Comparison of ENCODE assay signal across 1 cellular context in the genomic region with DNA sequence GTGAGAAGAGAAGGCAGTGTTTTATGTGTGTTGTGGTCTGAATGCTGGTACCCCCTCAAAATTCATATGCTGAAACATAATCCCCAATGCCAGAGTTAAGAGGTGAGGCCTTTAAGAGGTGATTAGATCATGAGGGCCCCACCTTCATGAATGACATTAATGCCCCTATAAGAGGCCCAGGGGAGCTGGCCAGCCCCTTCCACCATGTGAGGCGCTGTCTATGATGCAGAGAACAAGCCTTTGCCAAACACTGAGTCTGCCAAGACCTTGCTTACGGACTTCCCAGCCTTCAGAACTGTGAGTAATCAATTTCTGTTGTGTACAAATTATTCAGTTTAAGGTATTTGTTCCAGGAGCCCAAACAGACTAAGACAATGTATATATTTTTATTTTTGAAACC.
TF ChIP-seq lines count a peak whose summit lies in the region.

No MANE protein-coding gene starts in this region.

TF ChIP-seq in SK-N-SH, 30 proteins besides CTCF, POLR2A, EP300 and RAD21 (continued from another document):
- TF ChIP-seq, protein P1, sequence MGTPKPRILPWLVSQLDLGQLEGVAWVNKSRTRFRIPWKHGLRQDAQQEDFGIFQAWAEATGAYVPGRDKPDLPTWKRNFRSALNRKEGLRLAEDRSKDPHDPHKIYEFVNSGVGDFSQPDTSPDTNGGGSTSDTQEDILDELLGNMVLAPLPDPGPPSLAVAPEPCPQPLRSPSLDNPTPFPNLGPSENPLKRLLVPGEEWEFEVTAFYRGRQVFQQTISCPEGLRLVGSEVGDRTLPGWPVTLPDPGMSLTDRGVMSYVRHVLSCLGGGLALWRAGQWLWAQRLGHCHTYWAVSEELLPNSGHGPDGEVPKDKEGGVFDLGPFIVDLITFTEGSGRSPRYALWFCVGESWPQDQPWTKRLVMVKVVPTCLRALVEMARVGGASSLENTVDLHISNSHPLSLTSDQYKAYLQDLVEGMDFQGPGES (IDR thresholded peaks at IDR 0.05; ENCODE audit: low read depth, low read length): no peak
- no peak for TF ChIP-seq MEF2A (IDR thresholded peaks at IDR 0.05; ENCODE audit: borderline replicate concordance, low read depth)
